ENCODE assay signal across 25 cellular contexts in the genomic region with DNA sequence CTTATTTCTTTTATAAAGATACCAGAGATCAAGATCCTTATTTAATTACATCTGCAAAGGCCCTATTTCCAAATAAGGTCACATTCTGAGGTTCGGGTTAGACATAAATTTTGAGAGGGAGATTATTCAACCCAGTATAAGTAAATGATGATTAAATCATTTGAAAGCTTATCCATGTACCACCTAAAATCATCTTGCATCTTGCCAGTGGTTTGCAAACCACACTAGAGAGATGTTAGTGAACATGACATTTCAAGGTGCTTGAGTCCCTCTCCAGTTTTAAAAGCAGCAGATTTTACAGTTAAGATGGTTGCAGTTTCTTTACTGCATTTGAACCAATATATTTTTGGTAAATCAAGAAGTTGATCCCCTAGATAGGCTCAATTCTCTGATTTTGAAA. TPM values are rescaled to one million over a fixed set of nuclear protein-coding genes. Genes with fewer than 3 reads are reported as not detected.
A peak's percentile ranks its signal among the peaks of the same experiment; 100 is the strongest.
DNase-seq lines count a peak whose midpoint lies in the region; ATAC-seq, FAIRE-seq and TF ChIP-seq lines count a peak whose summit lies in the region.
"Had no signal": no experiment of that assay in that cellular context is flagged by ENCODE, and none has a peak within 500 bp of the region (broad histone marks: within the 10 kb centered on the region; RNA-seq: fewer than 3 reads in every experiment).

No MANE protein-coding gene starts in this region.

- H3K4me1 ChIP-seq in A549 (peaks cover 25% of the 10 kb centered on the region; the same call in 2 of the 3 replicates), smooth muscle cell (ENCODE audit: low read depth) (peaks cover 3% of the 10 kb centered on the region), breast epithelium (no peaks in the 10 kb centered on the region)
- H3K4me1 ChIP-seq: BE2C, Caco-2, HAP-1 had no signal

- POLR2A ChIA-PET in activated CD4-positive, alpha-beta T cell treated with anti-CD3 and anti-CD28 coated beads for 36 hours (lab: Charles Lee) = no interaction called here
- POLR2A ChIA-PET in A549 (lab: Yijun Ruan, JAX) = no interaction called here

- TF ChIP-seq POLR2A in A549 (IDR thresholded peaks at IDR 0.05; ENCODE audit: low read length) (no peak), breast epithelium (IDR thresholded peaks at IDR 0.05) (no peak)

- no peak overlapping the region for H3K27ac Mint-ChIP-seq in activated CD4-positive, alpha-beta T cell treated with anti-CD3 and anti-CD28 coated beads for 36 hours
- H3K27ac Mint-ChIP-seq in activated CD4-positive, alpha-beta T cell treated with anti-CD3 and anti-CD28 coated beads, Interleukin-2, amount 10 ng/mL, durations not matched to agents 24 days and 14 days = no peak overlapping the region
- H3K27ac Mint-ChIP-seq in activated naive CD8-positive, alpha-beta T cell treated with anti-CD3 and anti-CD28 coated beads, Interleukin-2, amount 50 U/mL, for 24 hours = no peak overlapping the region
- H3K27ac Mint-ChIP-seq in activated naive CD8-positive, alpha-beta T cell treated with anti-CD3 and anti-CD28 coated beads for 36 hours = no peak overlapping the region
- H3K27ac Mint-ChIP-seq: CD8-positive, alpha-beta T cell; HFFc6 had no signal

- H2AFZ ChIP-seq in smooth muscle cell (ENCODE audit: low read depth) = no peak overlapping the region

- no peak for DNase-seq in activated CD4-positive, alpha-beta T cell treated with anti-CD3 and anti-CD28 coated beads for 36 hours
- no peak for DNase-seq in activated CD4-positive, alpha-beta T cell treated with anti-CD3 and anti-CD28 coated beads, Interleukin-2, amount 10 ng/mL, durations not matched to agents 24 days and 14 days
- no peak for DNase-seq in activated naive CD8-positive, alpha-beta T cell treated with anti-CD3 and anti-CD28 coated beads, Interleukin-2, amount 50 U/mL, for 24 hours
- DNase-seq in activated naive CD8-positive, alpha-beta T cell treated with anti-CD3 and anti-CD28 coated beads for 36 hours = no peak
- DNase-seq in A549 (ENCODE audit: low read depth in 1 of 2, low spot score in 1 of 2) (no peak), smooth muscle cell (lab: John Stamatoyannopoulos, UW; ENCODE audit: unreplicated experiment) (no peak), sciatic nerve (ENCODE audit: low spot score) (no peak), breast epithelium (ENCODE audit: low spot score in 2 of 2) (no peak)
- DNase-seq: ACHN; AML-193; BE2C; C1 segment of cervical spinal cord; Caco-2; CD4-positive, CD25-positive, alpha-beta regulatory T cell; CD8-positive, alpha-beta T cell; DMS153; DND-41; GOT3; HFFc6 had no signal

- H3K4me1 Mint-ChIP-seq in activated CD4-positive, alpha-beta T cell treated with anti-CD3 and anti-CD28 coated beads for 36 hours = peaks cover 24% of the 10 kb centered on the region
- H3K4me1 Mint-ChIP-seq in activated CD4-positive, alpha-beta T cell treated with anti-CD3 and anti-CD28 coated beads, Interleukin-2, amount 10 ng/mL, durations not matched to agents 24 days and 14 days = peaks cover 2% of the 10 kb centered on the region
- peaks cover 23% of the 10 kb centered on the region for H3K4me1 Mint-ChIP-seq in activated naive CD8-positive, alpha-beta T cell treated with anti-CD3 and anti-CD28 coated beads, Interleukin-2, amount 50 U/mL, for 24 hours
- H3K4me1 Mint-ChIP-seq in activated naive CD8-positive, alpha-beta T cell treated with anti-CD3 and anti-CD28 coated beads for 36 hours = peaks cover 3% of the 10 kb centered on the region
- H3K4me1 Mint-ChIP-seq: CD4-positive, CD25-positive, alpha-beta regulatory T cell had no signal

- FAIRE-seq in A549 (lab: Jason Lieb, UNC) = no peak
- FAIRE-seq: A204.1, G401.6, GM12892, H54 had no signal

- H3K36me3 Mint-ChIP-seq in activated CD4-positive, alpha-beta T cell treated with anti-CD3 and anti-CD28 coated beads for 36 hours (ENCODE audit: low read depth) = no peaks in the 10 kb centered on the region
- H3K36me3 Mint-ChIP-seq in activated CD4-positive, alpha-beta T cell treated with anti-CD3 and anti-CD28 coated beads, Interleukin-2, amount 10 ng/mL, durations not matched to agents 24 days and 14 days (ENCODE audit: low read depth) = no peaks in the 10 kb centered on the region
- no peaks in the 10 kb centered on the region for H3K36me3 Mint-ChIP-seq in activated naive CD8-positive, alpha-beta T cell treated with anti-CD3 and anti-CD28 coated beads, Interleukin-2, amount 50 U/mL, for 24 hours (ENCODE audit: low read depth)
- no peaks in the 10 kb centered on the region for H3K36me3 Mint-ChIP-seq in activated naive CD8-positive, alpha-beta T cell treated with anti-CD3 and anti-CD28 coated beads for 36 hours
- H3K36me3 Mint-ChIP-seq: CD4-positive, CD25-positive, alpha-beta regulatory T cell; CD8-positive, alpha-beta T cell had no signal

- H3K79me2 ChIP-seq in smooth muscle cell (ENCODE audit: low read depth) = no peaks in the 10 kb centered on the region

- H3K36me3 ChIP-seq in smooth muscle cell (ENCODE audit: low read depth) (no peaks in the 10 kb centered on the region), breast epithelium (no peaks in the 10 kb centered on the region)
- H3K36me3 ChIP-seq: BE2C, HAP-1 had no signal

- H3K4me2 ChIP-seq in A549 (0 out of 3 replicates have a peak overlapping the region, but pooled peaks have one; percentile 4), smooth muscle cell (no peak overlapping the region)

- no peaks in the 10 kb centered on the region for H4K20me1 ChIP-seq in smooth muscle cell (ENCODE audit: low read depth)

- TF ChIP-seq CTCF in A549 (IDR thresholded peaks at IDR 0.05) = no peak
- no peak for TF ChIP-seq CTCF in smooth muscle cell (IDR thresholded peaks at IDR 0.05; ENCODE audit: borderline replicate concordance, insufficient read depth, poor library complexity, severe bottlenecking)
- TF ChIP-seq CTCF in breast epithelium (IDR thresholded peaks at IDR 0.05) = no peak

- H3F3A ChIP-seq in smooth muscle cell (ENCODE audit: low read depth) = no peaks in the 10 kb centered on the region

- ATAC-seq in activated CD4-positive, alpha-beta T cell treated with anti-CD3 and anti-CD28 coated beads for 36 hours = peak; percentile 48
- peak; percentile 31 for ATAC-seq in activated naive CD8-positive, alpha-beta T cell treated with anti-CD3 and anti-CD28 coated beads, Interleukin-2, amount 50 U/mL, for 24 hours
- ATAC-seq in A549 (no peak), sciatic nerve (no peak)
- ATAC-seq: CD8-positive, alpha-beta T cell had no signal

- 70% methylated on average over 1 of the region's 1 CpG for WGBS in A549 (ENCODE audit: missing lambda C conversion rate)
- WGBS in smooth muscle cell (ENCODE audit: low lambda C conversion rate) = 88% methylated on average over 1 of the region's 1 CpG

- no peak overlapping the region for H3K4me3 ChIP-seq in A549
- H3K4me3 ChIP-seq in smooth muscle cell = no peak overlapping the region
- H3K4me3 ChIP-seq in breast epithelium = no peak overlapping the region
- H3K4me3 ChIP-seq: HAP-1 had no signal

- no peaks in the 10 kb centered on the region for H3K27me3 Mint-ChIP-seq in activated CD4-positive, alpha-beta T cell treated with anti-CD3 and anti-CD28 coated beads for 36 hours
- peaks cover 20% of the 10 kb centered on the region for H3K27me3 Mint-ChIP-seq in activated CD4-positive, alpha-beta T cell treated with anti-CD3 and anti-CD28 coated beads, Interleukin-2, amount 10 ng/mL, durations not matched to agents 24 days and 14 days
- H3K27me3 Mint-ChIP-seq in activated naive CD8-positive, alpha-beta T cell treated with anti-CD3 and anti-CD28 coated beads, Interleukin-2, amount 50 U/mL, for 24 hours = peaks cover 3% of the 10 kb centered on the region
- peaks cover 7% of the 10 kb centered on the region for H3K27me3 Mint-ChIP-seq in activated naive CD8-positive, alpha-beta T cell treated with anti-CD3 and anti-CD28 coated beads for 36 hours

- no peaks in the 10 kb centered on the region for H3K9me3 Mint-ChIP-seq in activated CD4-positive, alpha-beta T cell treated with anti-CD3 and anti-CD28 coated beads for 36 hours (ENCODE audit: low read depth)
- H3K9me3 Mint-ChIP-seq in activated CD4-positive, alpha-beta T cell treated with anti-CD3 and anti-CD28 coated beads, Interleukin-2, amount 10 ng/mL, durations not matched to agents 24 days and 14 days = no peaks in the 10 kb centered on the region
- H3K9me3 Mint-ChIP-seq in activated naive CD8-positive, alpha-beta T cell treated with anti-CD3 and anti-CD28 coated beads, Interleukin-2, amount 50 U/mL, for 24 hours = no peaks in the 10 kb centered on the region
- no peaks in the 10 kb centered on the region for H3K9me3 Mint-ChIP-seq in activated naive CD8-positive, alpha-beta T cell treated with anti-CD3 and anti-CD28 coated beads for 36 hours
- H3K9me3 Mint-ChIP-seq: CD4-positive, CD25-positive, alpha-beta regulatory T cell; CD8-positive, alpha-beta T cell; HFFc6 had no signal

- CTCF ChIA-PET in activated CD4-positive, alpha-beta T cell treated with anti-CD3 and anti-CD28 coated beads for 36 hours (lab: Charles Lee) = no interaction called here
- CTCF ChIA-PET in A549 (lab: Yijun Ruan, JAX) = no interaction called here

- H3K27ac ChIP-seq in A549 (no peak overlapping the region; a peak in 1 of 6 replicates), smooth muscle cell (ENCODE audit: low read depth) (peak overlapping the region; percentile 49), breast epithelium (no peak overlapping the region)
- H3K27ac ChIP-seq: 22Rv1 had no signal

- H3K9ac ChIP-seq in smooth muscle cell (ENCODE audit: low read depth) = no peak overlapping the region

- H3K27me3 ChIP-seq in smooth muscle cell (ENCODE audit: low read depth) (no peaks in the 10 kb centered on the region), breast epithelium (no peaks in the 10 kb centered on the region)
- H3K27me3 ChIP-seq: BE2C had no signal

- intact Hi-C loops in activated CD4-positive, alpha-beta T cell treated with anti-CD3 and anti-CD28 coated beads for 36 hours (cut with DNase I, micrococcal nuclease) = no loop called here
- intact Hi-C loops in activated CD4-positive, alpha-beta T cell treated with anti-CD3 and anti-CD28 coated beads, Interleukin-2, amount 10 ng/mL, durations not matched to agents 24 days and 14 days (cut with micrococcal nuclease) = no loop called here
- intact Hi-C loops in sciatic nerve (cut with DNase I) (no loop called here), breast epithelium (cut with DNase I; ENCODE audit: low total_unique reads) (no loop called here)

- TF ChIP-seq RAD21 in A549 (conservative IDR thresholded peaks at IDR 0.05 in 1 of 2, IDR thresholded peaks at IDR 0.05 in 1 of 2) = no peak

- no peak for TF ChIP-seq EP300 in A549 (IDR thresholded peaks at IDR 0.05)

- H3K9me3 ChIP-seq in A549 (no peaks in the 10 kb centered on the region), smooth muscle cell (replicated peaks; ENCODE audit: low read depth) (no peaks in the 10 kb centered on the region), breast epithelium (no peaks in the 10 kb centered on the region)
- H3K9me3 ChIP-seq: BE2C, Caco-2, HAP-1 had no signal

- H3K4me3 Mint-ChIP-seq in activated CD4-positive, alpha-beta T cell treated with anti-CD3 and anti-CD28 coated beads for 36 hours = no peak overlapping the region
- H3K4me3 Mint-ChIP-seq in activated CD4-positive, alpha-beta T cell treated with anti-CD3 and anti-CD28 coated beads, Interleukin-2, amount 10 ng/mL, durations not matched to agents 24 days and 14 days = no peak overlapping the region
- H3K4me3 Mint-ChIP-seq in activated naive CD8-positive, alpha-beta T cell treated with anti-CD3 and anti-CD28 coated beads, Interleukin-2, amount 50 U/mL, for 24 hours = no peak overlapping the region
- H3K4me3 Mint-ChIP-seq in activated naive CD8-positive, alpha-beta T cell treated with anti-CD3 and anti-CD28 coated beads for 36 hours = no peak overlapping the region
- H3K4me3 Mint-ChIP-seq: CD4-positive, CD25-positive, alpha-beta regulatory T cell; CD8-positive, alpha-beta T cell; HFFc6 had no signal

RNA-seq across cellular contexts. Expression of gene TMPO, which starts 49.9 kb away (rescaled TPM):
- total RNA-seq in activated CD4-positive, alpha-beta T cell treated with anti-CD3 and anti-CD28 coated beads for 36 hours = 100 to 1,000 TPM; 328 to 429 TPM
- 326 and 353 TPM in 2 replicates for total RNA-seq in activated CD4-positive, alpha-beta T cell treated with anti-CD3 and anti-CD28 coated beads, Interleukin-2, amount 10 ng/mL, durations not matched to agents 24 days and 14 days
- total RNA-seq in activated naive CD8-positive, alpha-beta T cell treated with anti-CD3 and anti-CD28 coated beads for 36 hours = 100 to 1,000 TPM; 322 to 331 TPM
- polyA plus RNA-seq in A549 (2011; rRNA removed) (127 and 169 TPM in 2 replicates), A549 (2017; fragmentation: RNase III; extraction: RNeasy Plus Mini Kit Qiagen cat#74134 plus additional on column Dnase treatment) (88.9 to 101 TPM (median 100 TPM) in 3 replicates), smooth muscle cell (20.1 and 22.6 TPM in 2 replicates)
- polyA plus RNA-seq in A549 (2012; cell fraction: cytosol; rRNA removed) = 38.1 and 45.3 TPM in 2 replicates
- 40.6 and 44.4 TPM in 2 replicates for polyA plus RNA-seq in A549 (2012; cell fraction: nucleus; rRNA removed)
- 46.6 and 57.9 TPM in 2 replicates for polyA minus RNA-seq in A549 (2011; rRNA and poly(A)+ RNA removed)
- total RNA-seq in smooth muscle cell (60.2 and 98.6 TPM in 2 replicates), sciatic nerve (54.5 TPM), breast epithelium (100 to 1,000 TPM in 1 of 3 donors, 10 to 100 TPM in 2; 42.9 to 115 (median 67.8) TPM)

Comparison
In these comparisons a context has a peak if more than half of its experiments do, and no peak if none do; other contexts are left out.
1. ATAC-seq: peak in activated CD4-positive, alpha-beta T cell treated with anti-CD3 and anti-CD28 coated beads for 36 hours (single experiment) and activated naive CD8-positive, alpha-beta T cell treated with anti-CD3 and anti-CD28 coated beads, Interleukin-2, amount 50 U/mL, for 24 hours (single experiment); none in A549 (0 of 2) and sciatic nerve (single experiment).